Comparison of ENCODE assay signal across 9 cellular contexts in the genomic region with DNA sequence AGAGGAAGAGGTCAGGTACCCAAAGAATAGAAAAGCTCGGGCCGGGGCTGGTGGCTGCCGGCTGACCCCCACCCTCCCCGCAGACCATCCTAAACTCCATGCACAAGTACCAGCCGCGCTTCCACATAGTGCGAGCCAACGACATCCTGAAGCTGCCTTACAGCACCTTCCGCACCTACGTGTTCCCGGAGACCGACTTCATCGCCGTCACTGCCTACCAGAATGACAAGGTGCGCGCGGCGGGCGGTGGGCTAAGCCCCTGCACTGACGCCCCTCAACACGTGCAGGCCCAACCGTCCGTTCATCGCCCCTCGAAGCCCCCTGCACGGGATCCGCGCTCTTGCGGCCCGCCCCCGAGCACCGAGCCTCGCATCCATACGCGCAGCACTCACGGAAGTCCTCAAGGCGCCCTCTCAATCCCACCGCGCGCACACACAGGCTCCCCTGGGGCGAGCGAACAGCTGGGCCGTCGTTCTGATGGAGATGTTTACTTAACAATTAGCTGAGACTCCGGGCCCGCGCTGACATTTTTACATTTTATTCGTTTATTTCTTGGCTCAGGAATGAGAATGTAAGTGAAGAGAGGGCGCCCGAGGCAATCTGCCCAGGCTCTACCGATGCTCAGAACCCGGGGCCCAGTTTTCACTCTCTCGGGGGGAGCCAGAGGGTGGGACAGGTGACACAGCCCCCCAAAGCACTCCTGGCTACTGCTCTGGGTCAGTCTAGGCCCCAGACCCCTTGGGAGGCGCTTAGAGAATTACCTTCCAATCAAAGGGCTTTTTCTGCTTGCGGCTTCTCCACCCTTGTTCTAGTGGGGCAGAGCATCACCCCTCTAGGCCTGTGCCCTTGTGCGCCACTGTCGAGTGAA. TPM values are rescaled to one million over a fixed set of nuclear protein-coding genes. Genes with fewer than 3 reads are reported as not detected.
DNase-seq lines count a peak whose midpoint lies in the region; ATAC-seq and TF ChIP-seq lines count a peak whose summit lies in the region.
"Had no signal": no experiment of that assay in that cellular context is flagged by ENCODE, and none has a peak within 500 bp of the region (broad histone marks: within the 10 kb centered on the region; RNA-seq: fewer than 3 reads in every experiment).

No MANE protein-coding gene starts in this region.

- peaks cover 100% of the 10 kb centered on the region for H3K27me3 ChIP-seq in BLaER1
- H3K27me3 ChIP-seq in ascending aorta = peaks cover 4% of the 10 kb centered on the region
- peaks cover 0 to 56% of the 10 kb centered on the region in 2 donors for H3K27me3 ChIP-seq in naive thymus-derived CD4-positive, alpha-beta T cell (ENCODE audit: control insufficient read depth in 2 of 2, insufficient read depth in 2 of 2, low read length in 2 of 2)
- peaks cover 67% of the 10 kb centered on the region for H3K27me3 ChIP-seq in MM.1S (replicated peaks; ENCODE audit: insufficient read depth, low read length)

- ATAC-seq in naive thymus-derived CD4-positive, alpha-beta T cell = peak; percentile 17
- no peak for ATAC-seq in left lobe of liver

- no peaks in the 10 kb centered on the region; the same call in 1 of the 2 replicates for H3K9me3 ChIP-seq in BLaER1
- H3K9me3 ChIP-seq in ascending aorta = no peaks in the 10 kb centered on the region
- H3K9me3 ChIP-seq in naive thymus-derived CD4-positive, alpha-beta T cell (ENCODE audit: control insufficient read depth in 2 of 3, low read length in 3 of 3) = no peaks in the 10 kb centered on the region
- H3K9me3 ChIP-seq in MM.1S (replicated peaks; ENCODE audit: insufficient read depth, low read length) = no peaks in the 10 kb centered on the region

- POLR2A ChIA-PET in naive thymus-derived CD4-positive, alpha-beta T cell (lab: Charles Lee) = no interaction called here

- no peaks in the 10 kb centered on the region for H3K79me2 ChIP-seq in MM.1S (ENCODE audit: low read length)

- peaks cover 0 to 3% (median 0%) of the 10 kb centered on the region in 5 donors for H3K36me3 Mint-ChIP-seq in naive thymus-derived CD4-positive, alpha-beta T cell

- H4K20me1 ChIP-seq in BLaER1 (peaks cover 96% of the 10 kb centered on the region), MM.1S (ENCODE audit: insufficient read depth, low read length) (no peaks in the 10 kb centered on the region)

- intact Hi-C loops in ascending aorta (cut with DNase I) = loop anchor here (5.0 kb wide), 1 partner anchor 524 kb away; a partner anchor contains a TSS
- intact Hi-C loops in naive thymus-derived CD4-positive, alpha-beta T cell (cut with micrococcal nuclease) = loop anchor here in 1 of 2 donors (2.0 kb wide), 1 partner anchor 50 kb away; a partner anchor contains a TSS

- peak overlapping the region in 2 of 9 donors; percentile 25 to 67 for H3K27ac Mint-ChIP-seq in naive thymus-derived CD4-positive, alpha-beta T cell

- no peak overlapping the region for H2AFZ ChIP-seq in MM.1S (ENCODE audit: low read length)

- TF ChIP-seq CTCF in ascending aorta (IDR thresholded peaks at IDR 0.05) (no peak), MM.1S (IDR thresholded peaks at IDR 0.05; ENCODE audit: low read length) (no peak)

- no peaks in the 10 kb centered on the region for H3K36me3 ChIP-seq in BLaER1
- H3K36me3 ChIP-seq in ascending aorta = peaks cover 14 to 31% of the 10 kb centered on the region in 2 donors
- no peaks in the 10 kb centered on the region for H3K36me3 ChIP-seq in naive thymus-derived CD4-positive, alpha-beta T cell (ENCODE audit: control insufficient read depth in 2 of 3, insufficient read depth in 3 of 3, low read length in 3 of 3)
- no peaks in the 10 kb centered on the region for H3K36me3 ChIP-seq in MM.1S (replicated peaks; ENCODE audit: insufficient read depth, low read length)

- H3K4me3 Mint-ChIP-seq in naive thymus-derived CD4-positive, alpha-beta T cell = peak overlapping the region; percentile 42 to 83 (median 74)

- H3K9ac ChIP-seq in BLaER1 (no peak overlapping the region), MM.1S (ENCODE audit: low read length) (no peak overlapping the region)

- CTCF ChIA-PET in naive thymus-derived CD4-positive, alpha-beta T cell (lab: Charles Lee) = no interaction called here

- H3K4me1 Mint-ChIP-seq in naive thymus-derived CD4-positive, alpha-beta T cell = peaks cover 24 to 51% (median 43%) of the 10 kb centered on the region in 7 donors

- H3K27ac ChIP-seq in BLaER1 (no peak overlapping the region), ascending aorta (peak overlapping the region; percentile 12 to 92), MM.1S (ENCODE audit: low read length) (no peak overlapping the region)
- H3K27ac ChIP-seq in naive thymus-derived CD4-positive, alpha-beta T cell (ENCODE audit: low read depth, low read length) = no peak overlapping the region

- H3K4me2 ChIP-seq in BLaER1 (peak overlapping the region; percentile 69), MM.1S (ENCODE audit: low read depth, low read length) (no peak overlapping the region)

- DNase-seq in NCI-H1694 treated with DMSO at 0.1 percent for 48 hours (lab: John Stamatoyannopoulos, UW) (peak; percentile 81), ascending aorta (ENCODE audit: low spot score in 2 of 2) (no peak), left lobe of liver (ENCODE audit: low spot score) (no peak), MM.1S (no peak), AML-193 (lab: John Stamatoyannopoulos, UW) (no peak), retina (no peak)
- no peak for DNase-seq in naive thymus-derived CD4-positive, alpha-beta T cell

- H3K4me1 ChIP-seq in BLaER1 = peaks cover 45% of the 10 kb centered on the region
- peaks cover 0 to 26% of the 10 kb centered on the region in 2 donors for H3K4me1 ChIP-seq in ascending aorta
- peaks cover 17 to 34% of the 10 kb centered on the region in 2 donors for H3K4me1 ChIP-seq in naive thymus-derived CD4-positive, alpha-beta T cell (ENCODE audit: control insufficient read depth in 2 of 2, insufficient read depth in 2 of 2, low read length in 2 of 2)
- H3K4me1 ChIP-seq in MM.1S (ENCODE audit: low read length) = no peaks in the 10 kb centered on the region

- no peaks in the 10 kb centered on the region for H3K9me2 ChIP-seq in MM.1S (replicated peaks; ENCODE audit: insufficient read depth, low read length)

- H3F3A ChIP-seq in MM.1S (ENCODE audit: insufficient read depth, low read length) = no peaks in the 10 kb centered on the region

- peaks cover 61 to 75% (median 63%) of the 10 kb centered on the region in 5 donors for H3K27me3 Mint-ChIP-seq in naive thymus-derived CD4-positive, alpha-beta T cell

- H3K9me3 Mint-ChIP-seq in naive thymus-derived CD4-positive, alpha-beta T cell = peaks cover 0 to 4% (median 0%) of the 10 kb centered on the region in 11 donors

- H3K4me3 ChIP-seq in BLaER1 = peak overlapping the region; percentile 56
- peak overlapping the region in 1 of 2 donors; percentile 83 for H3K4me3 ChIP-seq in ascending aorta
- peak overlapping the region; percentile 37 for H3K4me3 ChIP-seq in naive thymus-derived CD4-positive, alpha-beta T cell (ENCODE audit: low read length)
- H3K4me3 ChIP-seq in MM.1S (ENCODE audit: low read length) = no peak overlapping the region

RNA-seq across cellular contexts. Expression of a gene that starts 3.6 kb away (rescaled TPM):
- total RNA-seq in ascending aorta = 100 TPM
- not detected for total RNA-seq in naive thymus-derived CD4-positive, alpha-beta T cell
- polyA plus RNA-seq in naive thymus-derived CD4-positive, alpha-beta T cell = not detected
- total RNA-seq in left lobe of liver = 7.4 TPM

RNA-seq across cellular contexts. Expression of a gene that starts 49.0 kb away (rescaled TPM):
- total RNA-seq in ascending aorta (not detected), left lobe of liver (not detected)
- not detected for total RNA-seq in naive thymus-derived CD4-positive, alpha-beta T cell
- polyA plus RNA-seq in naive thymus-derived CD4-positive, alpha-beta T cell = not detected
- total RNA-seq: RPMI7951 had no signal

Comparison
In these comparisons a context has a peak if more than half of its experiments do, and no peak if none do; other contexts are left out.
1. H3K27ac ChIP-seq: peak in ascending aorta (2 of 2); none in BLaER1 (single experiment), naive thymus-derived CD4-positive, alpha-beta T cell (single experiment) and MM.1S (single experiment).
2. RNA of a gene that starts 3.6 kb away (total RNA-seq): 100 TPM in ascending aorta (single experiment); 7.4 TPM in left lobe of liver (single experiment) and not detected in naive thymus-derived CD4-positive, alpha-beta T cell; every median in the first group is over 10 times any median in the second.